In genomic region chr13:87123987-87124784, GRCh38 we compare ENCODE assay signal across 9 cellular contexts.
DNase-seq lines count a peak whose midpoint lies in the region; ATAC-seq and TF ChIP-seq lines count a peak whose summit lies in the region.
"Had no signal": no experiment of that assay in that cellular context is flagged by ENCODE, and none has a peak within 500 bp of the region (broad histone marks: within the 10 kb centered on the region; RNA-seq: fewer than 3 reads in every experiment).

No MANE protein-coding gene starts in this region.

- no peaks in the 10 kb centered on the region for H3K4me1 ChIP-seq in psoas muscle

- WGBS in psoas muscle, 3 donors: 33 to 39% (median 34%) methylated on average over 10 of the region's 10 CpGs

- H3K36me3 ChIP-seq in psoas muscle (ENCODE audit: insufficient read depth in 1 of 2, low read depth in 1 of 2): no peaks in the 10 kb centered on the region

- ATAC-seq in psoas muscle: peak; percentile 28 to 90 (median 54)
- ATAC-seq in HG03045 (IDR thresholded peaks at IDR 0.05; ENCODE audit: unreplicated experiment): no peak
- no peak for ATAC-seq in GM18867 (IDR thresholded peaks at IDR 0.05; ENCODE audit: unreplicated experiment)
- no peak for ATAC-seq in HG03565 (IDR thresholded peaks at IDR 0.05; ENCODE audit: unreplicated experiment)

- no peak for TF ChIP-seq CTCF in cardiac fibroblast (IDR thresholded peaks at IDR 0.05; ENCODE audit: low read depth, low read length)
- no peak for TF ChIP-seq CTCF in psoas muscle (IDR thresholded peaks at IDR 0.05)

- intact Hi-C loops in psoas muscle (cut with DNase I): no loop called here

- DNase-seq in DMS 273 (lab: John Stamatoyannopoulos, UW; ENCODE audit: unreplicated experiment): peak; percentile 0
- DNase-seq in DMS 273 treated with DMSO at 0.1 percent for 48 hours (lab: John Stamatoyannopoulos, UW): no peak
- DNase-seq in NCI-H345 treated with DMSO at 0.1 percent for 48 hours (lab: John Stamatoyannopoulos, UW; ENCODE audit: unreplicated experiment): peak; percentile 25
- peak; percentile 82 to 93 for DNase-seq in cardiac fibroblast (ENCODE audit: low read depth in 2 of 2)
- no peak for DNase-seq in psoas muscle

- H3K4me3 ChIP-seq in cardiac fibroblast (replicated peaks in 1 of 2; ENCODE audit: low read depth in 2 of 2, low read length in 2 of 2) (no peak overlapping the region), psoas muscle (no peak overlapping the region)

- H3K9me3 ChIP-seq in psoas muscle: no peaks in the 10 kb centered on the region

- H3K27ac ChIP-seq in psoas muscle: no peak overlapping the region
- H3K27ac ChIP-seq: 22Rv1 had no signal

- H3K27me3 ChIP-seq in psoas muscle (ENCODE audit: insufficient read depth in 3 of 3, low read length in 2 of 3): no peaks in the 10 kb centered on the region

Comparison
In these comparisons a context has a peak if more than half of its experiments do, and no peak if none do; other contexts are left out.
1. DNase-seq: peak in DMS 273 (single experiment), NCI-H345 treated with DMSO at 0.1 percent for 48 hours (single experiment) and cardiac fibroblast (2 of 2); none in DMS 273 treated with DMSO at 0.1 percent for 48 hours (single experiment) and psoas muscle (0 of 2).
2. ATAC-seq: peak in psoas muscle (4 of 4); none in HG03045 (single experiment), GM18867 (single experiment) and HG03565 (single experiment).